27 cellular contexts compared by ENCODE assay signal in the genomic region with DNA sequence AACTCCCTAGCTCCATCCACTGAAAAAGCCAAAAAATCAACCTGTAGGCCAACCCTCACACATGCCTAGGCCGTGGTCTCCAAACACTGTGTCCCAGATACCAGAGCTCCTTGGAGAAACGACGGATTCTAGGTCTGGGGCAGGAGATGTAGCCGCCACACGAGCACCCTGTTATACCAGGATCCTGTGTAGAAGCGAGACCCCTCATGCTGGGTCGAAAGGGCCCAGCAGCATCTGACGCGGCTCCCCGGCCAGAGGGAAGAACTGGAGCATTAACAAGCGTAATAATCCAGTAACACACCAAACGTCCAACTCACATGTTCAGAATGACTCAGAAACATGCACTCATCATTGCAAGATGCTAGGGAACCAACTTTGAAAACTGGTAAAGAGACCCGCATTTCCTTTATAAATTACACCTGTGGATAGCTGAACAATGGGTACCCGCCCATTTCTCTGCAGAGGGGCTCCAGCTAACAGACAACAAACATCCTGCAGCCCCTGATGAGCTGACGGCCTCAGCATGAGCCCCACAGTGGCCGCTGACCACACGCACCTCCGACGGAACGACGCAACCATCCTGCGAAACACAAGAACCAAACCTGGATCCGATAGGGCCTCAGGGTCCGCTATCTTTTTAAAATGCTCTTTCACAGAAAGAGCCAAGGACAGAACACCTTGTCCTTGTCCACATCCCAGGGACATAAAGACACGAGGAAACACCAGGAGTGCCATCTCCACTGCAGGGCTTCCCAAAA. TPM values are rescaled to one million over a fixed set of nuclear protein-coding genes. Genes with fewer than 3 reads are reported as not detected.
A peak's percentile ranks its signal among the peaks of the same experiment; 100 is the strongest.
DNase-seq lines count a peak whose midpoint lies in the region; ATAC-seq and TF ChIP-seq lines count a peak whose summit lies in the region.
"Had no signal": no experiment of that assay in that cellular context is flagged by ENCODE, and none has a peak within 500 bp of the region (broad histone marks: within the 10 kb centered on the region; RNA-seq: fewer than 3 reads in every experiment).

No MANE protein-coding gene starts in this region.

- no peak for TF ChIP-seq POLR2A in uterus (IDR thresholded peaks at IDR 0.05)

- TF ChIP-seq CTCF in uterus (IDR thresholded peaks at IDR 0.05): no peak

- H3K4me1 Mint-ChIP-seq in activated CD4-positive, alpha-beta T cell treated with anti-CD3 and anti-CD28 coated beads, Interleukin-2, amount 10 ng/mL, durations not matched to agents 7 days and 5 days: no peaks in the 10 kb centered on the region

- no peak overlapping the region for H3K4me3 Mint-ChIP-seq in activated CD4-positive, alpha-beta T cell treated with anti-CD3 and anti-CD28 coated beads, Interleukin-2, amount 10 ng/mL, durations not matched to agents 7 days and 5 days
- H3K4me3 Mint-ChIP-seq: activated CD4-positive, alpha-beta T cell treated with anti-CD3 and anti-CD28 coated beads for 36 hours; CD8-positive, alpha-beta T cell; stimulated activated effector memory CD8-positive, alpha-beta T cell treated with anti-CD3 and anti-CD28 coated beads, Interleukin-12 subunit alpha, Interleukin-12 subunit beta, amount 100 ng/mL, for 72 hours; T-helper 17 cell had no signal

- 96% methylated on average over 25 of the region's 25 CpGs for WGBS in right cardiac atrium

- H3K27me3 Mint-ChIP-seq in activated CD4-positive, alpha-beta T cell treated with anti-CD3 and anti-CD28 coated beads, Interleukin-2, amount 10 ng/mL, durations not matched to agents 7 days and 5 days: no peaks in the 10 kb centered on the region
- H3K27me3 Mint-ChIP-seq: activated CD4-positive, alpha-beta T cell treated with anti-CD3 and anti-CD28 coated beads for 36 hours; T-helper 17 cell had no signal

- intact Hi-C loops in Right ventricle myocardium superior (cut with DNase I) (no loop called here), right cardiac atrium (cut with DNase I) (no loop called here), posterior vena cava (cut with DNase I) (no loop called here), uterus (cut with DNase I; ENCODE audit: low total_unique reads) (no loop called here)

- H3K27ac ChIP-seq in right cardiac atrium (ENCODE audit: low read length) (no peak overlapping the region), uterus (no peak overlapping the region)
- H3K27ac ChIP-seq: dorsolateral prefrontal cortex, gastroesophageal sphincter, pancreas, right atrium auricular region, RWPE1 had no signal

- no peaks in the 10 kb centered on the region for H3K9me3 ChIP-seq in right cardiac atrium (ENCODE audit: control insufficient read depth, low read length)
- H3K9me3 ChIP-seq in uterus: peaks cover 0 to 14% of the 10 kb centered on the region in 2 donors
- H3K9me3 ChIP-seq: pancreas had no signal

- peak; percentile 11 for DNase-seq in Right ventricle myocardium superior
- no peak for DNase-seq in right cardiac atrium
- DNase-seq in left lobe of liver (ENCODE audit: low spot score): peak; percentile 42
- peak; percentile 44 for DNase-seq in posterior vena cava (ENCODE audit: low spot score)
- DNase-seq in uterus: peak; percentile 2
- DNase-seq in stimulated activated CD4-positive, alpha-beta T cell treated with anti-CD3 and anti-CD28 coated beads, Interleukin-2, amount 100 ng/mL, for 48 hours: no peak
- DNase-seq in activated CD4-positive, alpha-beta T cell treated with anti-CD3 and anti-CD28 coated beads, Interleukin-2, amount 10 ng/mL, durations not matched to agents 7 days and 5 days: no peak
- DNase-seq in T-helper 1 cell: no peak
- DNase-seq: activated CD4-positive, alpha-beta T cell treated with anti-CD3 and anti-CD28 coated beads for 36 hours; activated gamma-delta T cell treated with Interleukin-2 at 50 U/mL for 16 hours; activated T-cell treated with anti-CD3 and anti-CD28 coated beads, Interleukin-2, amount 50 U/mL, for 1 hour; central memory CD4-positive, alpha-beta T cell; DMS153; NCI-H345; NCI-H774; SK-N-SH; stimulated activated CD4-positive, alpha-beta T cell treated with anti-CD3 and anti-CD28 coated beads, Interleukin-12 subunit alpha, Interleukin-12 subunit beta, amount 100 ng/mL, for 4 hours; stimulated activated CD4-positive, alpha-beta T cell treated with anti-CD3 and anti-CD28 coated beads, Interleukin-4, amount 100 ng/mL, for 24 hours; T-helper 17 cell had no signal

- POLR2A ChIA-PET in activated CD4-positive, alpha-beta T cell treated with anti-CD3 and anti-CD28 coated beads, Interleukin-2, amount 10 ng/mL, durations not matched to agents 7 days and 5 days (lab: Charles Lee): no interaction called here

- ATAC-seq in Right ventricle myocardium superior (ENCODE audit: poor library complexity) (no peak), right cardiac atrium (no peak), left lobe of liver (no peak)
- ATAC-seq: activated CD4-positive, alpha-beta T cell treated with anti-CD3 and anti-CD28 coated beads for 36 hours; CD8-positive, alpha-beta T cell; gastroesophageal sphincter; pancreas; stimulated activated effector memory CD8-positive, alpha-beta T cell treated with anti-CD3 and anti-CD28 coated beads, Interleukin-12 subunit alpha, Interleukin-12 subunit beta, amount 100 ng/mL, for 72 hours; T-helper 17 cell had no signal

- H3K36me3 ChIP-seq in uterus: no peaks in the 10 kb centered on the region

- no peak overlapping the region for H3K27ac Mint-ChIP-seq in activated CD4-positive, alpha-beta T cell treated with anti-CD3 and anti-CD28 coated beads, Interleukin-2, amount 10 ng/mL, durations not matched to agents 7 days and 5 days
- H3K27ac Mint-ChIP-seq: activated CD4-positive, alpha-beta T cell treated with anti-CD3 and anti-CD28 coated beads for 36 hours; CD8-positive, alpha-beta T cell; stimulated activated effector memory CD8-positive, alpha-beta T cell treated with anti-CD3 and anti-CD28 coated beads, Interleukin-12 subunit alpha, Interleukin-12 subunit beta, amount 100 ng/mL, for 72 hours; T-helper 17 cell had no signal

- H3K9me3 Mint-ChIP-seq in activated CD4-positive, alpha-beta T cell treated with anti-CD3 and anti-CD28 coated beads, Interleukin-2, amount 10 ng/mL, durations not matched to agents 7 days and 5 days: peaks cover 25% of the 10 kb centered on the region

- H3K27me3 ChIP-seq in right cardiac atrium (ENCODE audit: control insufficient read depth, insufficient read depth) (no peaks in the 10 kb centered on the region), uterus (no peaks in the 10 kb centered on the region)
- H3K27me3 ChIP-seq: dorsolateral prefrontal cortex, gastroesophageal sphincter, pancreas, right atrium auricular region had no signal

- H3K36me3 Mint-ChIP-seq in activated CD4-positive, alpha-beta T cell treated with anti-CD3 and anti-CD28 coated beads, Interleukin-2, amount 10 ng/mL, durations not matched to agents 7 days and 5 days (ENCODE audit: low read depth): peaks cover 79% of the 10 kb centered on the region

- H3K4me3 ChIP-seq in right cardiac atrium (ENCODE audit: low read length) (no peak overlapping the region), uterus (no peak overlapping the region)
- H3K4me3 ChIP-seq: dorsolateral prefrontal cortex, gastroesophageal sphincter, lung, pancreas, right atrium auricular region had no signal

- CTCF ChIA-PET in activated CD4-positive, alpha-beta T cell treated with anti-CD3 and anti-CD28 coated beads, Interleukin-2, amount 10 ng/mL, durations not matched to agents 7 days and 5 days (lab: Charles Lee): interaction anchor here (1.3 kb wide), 1 partner anchor 10 kb away, joined by 4 read pairs; no protein-coding TSS in a partner anchor

- H3K4me1 ChIP-seq in right cardiac atrium (ENCODE audit: control insufficient read depth, insufficient read depth, low read length) (peaks cover 3% of the 10 kb centered on the region), uterus (no peaks in the 10 kb centered on the region)

RNA-seq across cellular contexts. Expression of a gene that starts 14.2 kb away (rescaled TPM):
- total RNA-seq in Right ventricle myocardium superior (25.4 TPM), right cardiac atrium (10 to 100 TPM; 24.7 to 40.0 (median 29.8) TPM), left lobe of liver (140 TPM), posterior vena cava (10 to 100 TPM; 32.0 to 36.8 TPM), uterus (10 to 100 TPM; 20.3 to 42.5 (median 32.5) TPM)
- 27.0 TPM for polyA plus RNA-seq in right cardiac atrium
- total RNA-seq in activated CD4-positive, alpha-beta T cell treated with anti-CD3 and anti-CD28 coated beads, Interleukin-2, amount 10 ng/mL, durations not matched to agents 7 days and 5 days: 10 to 100 TPM; 28.3 to 34.6 TPM

RNA-seq across cellular contexts. Expression of a gene that starts 27.2 kb away (rescaled TPM):
- total RNA-seq in Right ventricle myocardium superior (13.8 TPM), right cardiac atrium (10 to 100 TPM in 3 of 4 donors, 1 to 10 TPM in 1; 9.9 to 14.6 (median 11.1) TPM), left lobe of liver (20.2 TPM), posterior vena cava (1 to 10 TPM; 3.9 to 5.9 TPM), uterus (10 to 100 TPM in 2 of 4 donors, 1 to 10 TPM in 2; 6.6 to 21.3 (median 15.0) TPM)
- polyA plus RNA-seq in right cardiac atrium: 18.8 TPM
- total RNA-seq in activated CD4-positive, alpha-beta T cell treated with anti-CD3 and anti-CD28 coated beads, Interleukin-2, amount 10 ng/mL, durations not matched to agents 7 days and 5 days: 10 to 100 TPM in 1 of 2 experiments, 1 to 10 TPM in 1; 7.2 to 11.5 TPM

RNA-seq across cellular contexts. Expression of a gene that starts 51.1 kb away (rescaled TPM):
- total RNA-seq in Right ventricle myocardium superior (78.2 TPM), right cardiac atrium (100 to 1,000 TPM in 1 of 4 donors, 10 to 100 TPM in 3; 69.7 to 104 (median 94.7) TPM), left lobe of liver (48.3 TPM), posterior vena cava (10 to 100 TPM; 65.8 to 79.0 TPM), uterus (10 to 100 TPM in 3 of 4 donors, 1 to 10 TPM in 1; 7.4 to 80.7 (median 34.4) TPM)
- polyA plus RNA-seq in right cardiac atrium: 91.9 TPM
- total RNA-seq in activated CD4-positive, alpha-beta T cell treated with anti-CD3 and anti-CD28 coated beads, Interleukin-2, amount 10 ng/mL, durations not matched to agents 7 days and 5 days: 100 to 1,000 TPM; 131 TPM

Comparison
In these comparisons a context has a peak if more than half of its experiments do, and no peak if none do; other contexts are left out.
1. DNase-seq: peak in Right ventricle myocardium superior (single experiment), left lobe of liver (single experiment), posterior vena cava (single experiment) and uterus (2 of 2); none in right cardiac atrium (0 of 3), stimulated activated CD4-positive, alpha-beta T cell treated with anti-CD3 and anti-CD28 coated beads, Interleukin-2, amount 100 ng/mL, for 48 hours (0 of 2), activated CD4-positive, alpha-beta T cell treated with anti-CD3 and anti-CD28 coated beads, Interleukin-2, amount 10 ng/mL, durations not matched to agents 7 days and 5 days (single experiment) and T-helper 1 cell (0 of 5).